ENCODE assay signal across 8 cellular contexts in genomic region chr12:1583421-1584078, GRCh38. TPM values are rescaled to one million over a fixed set of nuclear protein-coding genes. Genes with fewer than 3 reads are reported as not detected.
A peak's percentile ranks its signal among the peaks of the same experiment; 100 is the strongest.
DNase-seq lines count a peak whose midpoint lies in the region; ATAC-seq and TF ChIP-seq lines count a peak whose summit lies in the region.

No MANE protein-coding gene starts in this region.

- no peaks in the 10 kb centered on the region for H3K27me3 Mint-ChIP-seq in effector memory CD8-positive, alpha-beta T cell
- peaks cover 54% of the 10 kb centered on the region for H3K27me3 Mint-ChIP-seq in mesothelial cell of epicardium (ENCODE audit: low read depth)
- no peaks in the 10 kb centered on the region for H3K27me3 Mint-ChIP-seq in stimulated activated naive B cell treated with anti-CD40 and anti-IgM and Interleukin-4, amounts not matched to agents 10 μg/mL and 1 μg/mL and 100 μg/mL, for 72 hours

- H3K27ac Mint-ChIP-seq in effector memory CD8-positive, alpha-beta T cell = peak overlapping the region in 1 of 2 donors; percentile 69
- no peak overlapping the region for H3K27ac Mint-ChIP-seq in mesothelial cell of epicardium
- H3K27ac Mint-ChIP-seq in stimulated activated naive B cell treated with anti-CD40 and anti-IgM and Interleukin-4, amounts not matched to agents 10 μg/mL and 1 μg/mL and 100 μg/mL, for 72 hours = no peak overlapping the region

- H3K4me1 Mint-ChIP-seq in effector memory CD8-positive, alpha-beta T cell (ENCODE audit: low read depth in 2 of 2) = peaks cover 14 to 15% of the 10 kb centered on the region in 2 donors
- peaks cover 19% of the 10 kb centered on the region for H3K4me1 Mint-ChIP-seq in mesothelial cell of epicardium
- peaks cover 22 to 46% of the 10 kb centered on the region in 2 donors for H3K4me1 Mint-ChIP-seq in stimulated activated naive B cell treated with anti-CD40 and anti-IgM and Interleukin-4, amounts not matched to agents 10 μg/mL and 1 μg/mL and 100 μg/mL, for 72 hours

- DNase-seq in DMS 273 (lab: John Stamatoyannopoulos, UW; ENCODE audit: unreplicated experiment) = peak; percentile 84
- DNase-seq in DMS 273 treated with DMSO at 0.1 percent for 48 hours (lab: John Stamatoyannopoulos, UW) = no peak
- DNase-seq in HS-27A (ENCODE audit: low read depth) = peak; percentile 84
- peak; percentile 80 for DNase-seq in NCI-H774 (lab: John Stamatoyannopoulos, UW)
- DNase-seq in activated CD4-positive, alpha-beta T cell treated with anti-CD3 and anti-CD28 coated beads, Interleukin-2, amount 50 U/mL, for 4 hours = peak; percentile 50 to 57
- DNase-seq in effector memory CD8-positive, alpha-beta T cell = peak; percentile 63 to 68 (median 65)
- peak in 1 of 2 experiments; percentile 64 for DNase-seq in mesothelial cell of epicardium (ENCODE audit: low spot score in 2 of 2, unreplicated experiment in 2 of 2)
- DNase-seq in stimulated activated naive B cell treated with anti-CD40 and anti-IgM and Interleukin-4, amounts not matched to agents 10 μg/mL and 1 μg/mL and 100 μg/mL, for 72 hours = peak; percentile 75

- peak; percentile 87 for TF ChIP-seq CTCF in mesothelial cell of epicardium (IDR thresholded peaks at IDR 0.05; ENCODE audit: unreplicated experiment)

- ATAC-seq in effector memory CD8-positive, alpha-beta T cell (replicated peaks) = peak; percentile 83
- peak; percentile 89 to 90 for ATAC-seq in stimulated activated naive B cell treated with anti-CD40 and anti-IgM and Interleukin-4, amounts not matched to agents 10 μg/mL and 1 μg/mL and 100 μg/mL, for 72 hours (replicated peaks)

- no peak overlapping the region for H3K4me3 Mint-ChIP-seq in effector memory CD8-positive, alpha-beta T cell
- no peak overlapping the region for H3K4me3 Mint-ChIP-seq in mesothelial cell of epicardium
- peak overlapping the region; percentile 65 to 66 for H3K4me3 Mint-ChIP-seq in stimulated activated naive B cell treated with anti-CD40 and anti-IgM and Interleukin-4, amounts not matched to agents 10 μg/mL and 1 μg/mL and 100 μg/mL, for 72 hours

- no peaks in the 10 kb centered on the region for H3K9me3 Mint-ChIP-seq in effector memory CD8-positive, alpha-beta T cell
- H3K9me3 Mint-ChIP-seq in mesothelial cell of epicardium = no peaks in the 10 kb centered on the region
- H3K9me3 Mint-ChIP-seq in stimulated activated naive B cell treated with anti-CD40 and anti-IgM and Interleukin-4, amounts not matched to agents 10 μg/mL and 1 μg/mL and 100 μg/mL, for 72 hours = no peaks in the 10 kb centered on the region

- H3K36me3 Mint-ChIP-seq in effector memory CD8-positive, alpha-beta T cell (ENCODE audit: insufficient read depth) = peaks cover 19% of the 10 kb centered on the region
- H3K36me3 Mint-ChIP-seq in mesothelial cell of epicardium = no peaks in the 10 kb centered on the region
- H3K36me3 Mint-ChIP-seq in stimulated activated naive B cell treated with anti-CD40 and anti-IgM and Interleukin-4, amounts not matched to agents 10 μg/mL and 1 μg/mL and 100 μg/mL, for 72 hours = peaks cover 1 to 9% of the 10 kb centered on the region in 2 donors

RNA-seq across cellular contexts. Expression of gene FBXL14, which starts 10.8 kb away (rescaled TPM):
- total RNA-seq in mesothelial cell of epicardium = 14.1 to 14.8 TPM (median 14.3 TPM) in 3 replicates

RNA-seq across cellular contexts. Expression of gene WNT5B, which starts 45.5 kb away (rescaled TPM):
- total RNA-seq in mesothelial cell of epicardium = 54.4 to 58.3 TPM (median 56.2 TPM) in 3 replicates

Comparison
In these comparisons a context has a peak if more than half of its experiments do, and no peak if none do; other contexts are left out.
1. H3K4me3 Mint-ChIP-seq: peak in stimulated activated naive B cell treated with anti-CD40 and anti-IgM and Interleukin-4, amounts not matched to agents 10 μg/mL and 1 μg/mL and 100 μg/mL, for 72 hours (2 of 2); none in effector memory CD8-positive, alpha-beta T cell (0 of 2) and mesothelial cell of epicardium (single experiment).